In genomic region chr18:33495278-33495677, GRCh38 we compare ENCODE assay signal across 1 cellular context.
TF ChIP-seq lines count a peak whose summit lies in the region.

No MANE protein-coding gene starts in this region.

TF ChIP-seq in K562, 482 proteins besides CTCF, POLR2A, EP300 and RAD21 (continued from another document):
- TF ChIP-seq ZNF592 (IDR thresholded peaks at IDR 0.05) = no peak
- TF ChIP-seq KLF10 (CRISPR knock-in tag; IDR thresholded peaks at IDR 0.05) = no peak
- TF ChIP-seq TSC22D4 (tag; IDR thresholded peaks at IDR 0.05) = no peak
- TF ChIP-seq MCM3 (IDR thresholded peaks at IDR 0.05) = no peak
- no peak for TF ChIP-seq NEUROD1 (IDR thresholded peaks at IDR 0.05; ENCODE audit: borderline replicate concordance, low read depth, low read length, partially characterized antibody)
- TF ChIP-seq PHF21A (IDR thresholded peaks at IDR 0.05; ENCODE audit: borderline replicate concordance, low read depth) = no peak
- no peak for TF ChIP-seq BCL6 (CRISPR knock-in tag; IDR thresholded peaks at IDR 0.05)
- TF ChIP-seq PHB2 (IDR thresholded peaks at IDR 0.05; ENCODE audit: low read depth) = no peak
- no peak for TF ChIP-seq MTF1 (CRISPR knock-in tag; IDR thresholded peaks at IDR 0.05; ENCODE audit: borderline replicate concordance)
- no peak for TF ChIP-seq ZNF232 (CRISPR knock-in tag; IDR thresholded peaks at IDR 0.05)
- no peak for TF ChIP-seq ZNF445 (CRISPR knock-in tag; IDR thresholded peaks at IDR 0.05; ENCODE audit: low read depth)
